8 cellular contexts compared by ENCODE assay signal in genomic region chr19:48933382-48933932, GRCh38. TPM values are rescaled to one million over a fixed set of nuclear protein-coding genes. Genes with fewer than 3 reads are reported as not detected.
DNase-seq lines count a peak whose midpoint lies in the region; ATAC-seq and TF ChIP-seq lines count a peak whose summit lies in the region.

DHDH (plus strand) TSS chr19:48933699; CDS start chr19:48933722, 23 bp downstream.

- peaks cover 16% of the 10 kb centered on the region for H3K4me1 ChIP-seq in mononuclear cell (ENCODE audit: insufficient read depth, low read length)

- H3K4me3 ChIP-seq in epithelial cell of esophagus (ENCODE audit: low read length), result peak within 1 kb of the TSS; percentile 41
- H3K4me3 ChIP-seq in mononuclear cell (ENCODE audit: low read length), result peak within 1 kb of the TSS; percentile 29

- no peak for ATAC-seq in HG03175 (IDR thresholded peaks at IDR 0.05; ENCODE audit: unreplicated experiment)

- no peaks in the 10 kb centered on the region for H3K9me3 ChIP-seq in mononuclear cell (ENCODE audit: low read depth, low read length)

- DNase-seq in DMS53 treated with DMSO at 0.1 percent for 48 hours (lab: John Stamatoyannopoulos, UW; ENCODE audit: unreplicated experiment) (peak; percentile 96), HT-29 (ENCODE audit: low spot score) (peak; percentile 98), NOMO-1 (lab: John Stamatoyannopoulos, UW; ENCODE audit: unreplicated experiment in 2 of 2) (peak; percentile 78 to 84), epithelial cell of esophagus (ENCODE audit: low read depth) (peak; percentile 97)
- peak; percentile 83 for DNase-seq in activated CD8-positive, alpha-beta memory T cell treated with anti-CD3 and anti-CD28 coated beads, Interleukin-2, amount 50 U/mL, for 4 hours
- DNase-seq in stimulated activated CD8-positive, alpha-beta memory T cell treated with anti-CD3 and anti-CD28 coated beads, Interleukin-2, amount 100 ng/mL, for 1 hour (ENCODE audit: low read depth in 2 of 2), result peak; percentile 65 to 71

- H3K27me3 ChIP-seq in mononuclear cell (ENCODE audit: insufficient read depth, low read length), result peaks cover 11% of the 10 kb centered on the region

- TF ChIP-seq CTCF in epithelial cell of esophagus (IDR thresholded peaks at IDR 0.05; ENCODE audit: insufficient read depth, low read depth, low read length, missing control alignments), result no peak

RNA-seq across cellular contexts. Expression of gene DHDH, which starts in this region (rescaled TPM):
- 0.10 and 0.42 TPM in 2 replicates for total RNA-seq in HT-29 (2014; rRNA removed; shearing (Covaris generic))
- total RNA-seq in mononuclear cell, result 0.21 TPM

Comparison
In these comparisons a context has a peak if more than half of its experiments do, and no peak if none do; other contexts are left out.
1. Peak in DNase-seq in HT-29; RNA of the gene not detected or under 1 TPM.